1 cellular context compared by ENCODE assay signal in genomic region chr10:98107644-98108430, GRCh38.
TF ChIP-seq lines count a peak whose summit lies in the region.

No MANE protein-coding gene starts in this region.

TF ChIP-seq in GM23338, 12 proteins besides CTCF, POLR2A, EP300 and RAD21:
- TF ChIP-seq ZNF462 (CRISPR knock-in tag; IDR thresholded peaks at IDR 0.05) (no peak), JUNB (IDR thresholded peaks at IDR 0.05; ENCODE audit: unreplicated experiment) (no peak), POLR2AphosphoS5 (IDR thresholded peaks at IDR 0.05; ENCODE audit: low read depth) (no peak)
